8 cellular contexts compared by ENCODE assay signal in the genomic region with DNA sequence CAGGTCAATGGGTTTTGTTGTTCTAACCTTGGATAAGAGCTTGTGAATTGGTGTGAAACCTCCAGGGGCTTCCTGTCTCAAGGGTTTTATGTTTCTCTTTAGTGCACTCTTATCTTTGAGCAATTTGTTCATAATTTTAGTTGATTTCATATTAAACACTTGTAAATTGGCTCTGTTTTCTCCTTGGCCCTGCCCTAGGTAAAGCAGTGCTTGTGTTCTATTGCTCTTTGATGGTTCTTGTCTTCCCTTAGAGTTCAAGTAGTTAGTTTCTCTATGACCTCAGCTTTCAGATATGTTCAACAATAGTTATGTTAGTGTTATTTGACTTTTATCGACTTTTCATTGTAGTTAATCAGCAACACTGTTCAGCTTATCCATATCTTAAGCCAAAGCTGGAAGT.
"Had no signal": no experiment of that assay in that cellular context is flagged by ENCODE, and none has a peak within 500 bp of the region (broad histone marks: within the 10 kb centered on the region; RNA-seq: fewer than 3 reads in every experiment).

No MANE protein-coding gene starts in this region.

- H3K9me3 ChIP-seq: HAP-1 had no signal

- H3K4me3 ChIP-seq: GM23248, HAP-1, K562 had no signal

- ATAC-seq: HCT116, K562 had no signal

- DNase-seq: GM23248, GOT3, H7, IMR-90 had no signal

- H3K36me3 ChIP-seq: HAP-1 had no signal

- H3K9ac ChIP-seq: GM23248 had no signal

- H3K27ac ChIP-seq: GM23248, HL-60 had no signal
